Comparison of ENCODE assay signal across 21 cellular contexts in genomic region chr7:141444956-141445355, GRCh38.
"Had no signal": no experiment of that assay in that cellular context is flagged by ENCODE, and none has a peak within 500 bp of the region (broad histone marks: within the 10 kb centered on the region; RNA-seq: fewer than 3 reads in every experiment).

No MANE protein-coding gene starts in this region.

- H3K9me3 Mint-ChIP-seq: activated CD4-positive, alpha-beta memory T cell treated with anti-CD3 and anti-CD28 coated beads, Interleukin-2, amount 10 ng/mL, durations not matched to agents 7 days and 5 days; activated T-cell treated with anti-CD3 and anti-CD28 coated beads, Interleukin-2, amount 50 U/mL, for 4 hours; T-cell had no signal

- H3K36me3 ChIP-seq: WERI-Rb-1 had no signal

- H3K27ac Mint-ChIP-seq: activated CD4-positive, alpha-beta memory T cell treated with anti-CD3 and anti-CD28 coated beads, Interleukin-2, amount 10 ng/mL, durations not matched to agents 7 days and 5 days; activated CD4-positive, alpha-beta T cell treated with anti-CD3 and anti-CD28 coated beads for 36 hours; activated naive CD8-positive, alpha-beta T cell; T-cell had no signal

- H3K27ac ChIP-seq: WERI-Rb-1 had no signal

- H3K4me3 Mint-ChIP-seq: activated CD4-positive, alpha-beta memory T cell treated with anti-CD3 and anti-CD28 coated beads, Interleukin-2, amount 10 ng/mL, durations not matched to agents 7 days and 5 days; activated CD4-positive, alpha-beta T cell treated with anti-CD3 and anti-CD28 coated beads for 36 hours; activated naive CD8-positive, alpha-beta T cell; activated T-cell treated with anti-CD3 and anti-CD28 coated beads, Interleukin-2, amount 50 U/mL, for 4 hours; T-cell had no signal

- H3K36me3 Mint-ChIP-seq: activated naive CD8-positive, alpha-beta T cell; T-cell had no signal

- DNase-seq: activated CD4-positive, alpha-beta memory T cell treated with anti-CD3 and anti-CD28 coated beads, Interleukin-2, amount 10 ng/mL, durations not matched to agents 7 days and 5 days; activated CD4-positive, alpha-beta T cell treated with anti-CD3 and anti-CD28 coated beads for 36 hours; activated CD4-positive, alpha-beta T cell treated with anti-CD3 and anti-CD28 coated beads, Interleukin-2, amount 50 U/mL, for 1 hour; activated effector memory CD4-positive, alpha-beta T cell treated with anti-CD3 and anti-CD28 coated beads, Interleukin-2, amount 50 U/mL, for 16 hours; activated naive CD4-positive, alpha-beta T cell treated with Interleukin-2 at 50 U/mL for 16 hours; activated T-cell treated with anti-CD3 and anti-CD28 coated beads, Interleukin-2, amount 50 U/mL, for 4 hours; amygdala; IMR-90; KBM-7; NCI-H1048; NCI-H146; NCI-H187 treated with DMSO at 0.1 percent for 48 hours; NCI-H2081 treated with DMSO at 0.1 percent for 48 hours; NCI-H446; NCI-H524; PC-3; SIG-M5; T-cell; T-helper 2 cell; WERI-Rb-1 had no signal

- ATAC-seq: activated CD4-positive, alpha-beta T cell treated with anti-CD3 and anti-CD28 coated beads for 36 hours; activated T-cell treated with anti-CD3 and anti-CD28 coated beads, Interleukin-2, amount 50 U/mL, for 4 hours; PC-3; T-cell had no signal

- H3K4me1 Mint-ChIP-seq: activated CD4-positive, alpha-beta memory T cell treated with anti-CD3 and anti-CD28 coated beads, Interleukin-2, amount 10 ng/mL, durations not matched to agents 7 days and 5 days; activated CD4-positive, alpha-beta T cell treated with anti-CD3 and anti-CD28 coated beads for 36 hours; T-cell had no signal
